11 cellular contexts compared by ENCODE assay signal in the genomic region with DNA sequence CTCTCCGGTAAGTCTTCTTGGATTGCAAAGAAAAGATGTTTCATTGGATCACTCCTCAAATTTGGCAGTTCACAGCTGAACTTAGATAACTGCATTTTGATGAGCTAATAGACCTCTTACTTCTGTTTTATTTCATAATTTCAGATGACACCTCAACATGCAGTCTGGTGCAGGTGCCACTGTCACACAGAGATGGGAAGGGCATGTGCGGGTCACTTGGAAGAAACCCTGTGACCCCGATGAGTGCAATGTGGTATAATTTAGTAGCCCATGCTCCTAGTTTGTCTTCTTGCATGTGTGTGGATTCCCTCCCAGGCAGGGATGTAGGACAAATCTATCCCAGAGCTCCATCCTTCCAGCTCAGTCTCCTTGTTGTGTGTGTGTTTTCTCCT. TPM values are rescaled to one million over a fixed set of nuclear protein-coding genes. Genes with fewer than 3 reads are reported as not detected.
DNase-seq lines count a peak whose midpoint lies in the region; ATAC-seq and TF ChIP-seq lines count a peak whose summit lies in the region.
"Had no signal": no experiment of that assay in that cellular context is flagged by ENCODE, and none has a peak within 500 bp of the region (broad histone marks: within the 10 kb centered on the region; RNA-seq: fewer than 3 reads in every experiment).

No MANE protein-coding gene starts in this region.

- peak overlapping the region; percentile 88 to 98 (median 94) for H3K4me2 ChIP-seq in BLaER1 treated with 17β-estradiol and CSF1 and Interleukin-3, amounts not matched to agents 10 nM and 100 nM
- H3K4me2 ChIP-seq in hepatocyte = no peak overlapping the region

- 89% methylated on average over 3 of the region's 3 CpGs for WGBS in hepatocyte (ENCODE audit: low lambda C conversion rate, missing lambda C conversion rate)

- no peak overlapping the region for H2AFZ ChIP-seq in hepatocyte

- no peaks in the 10 kb centered on the region for H3K79me2 ChIP-seq in hepatocyte

- H3K36me3 Mint-ChIP-seq in type B pancreatic cell = no peaks in the 10 kb centered on the region

- peaks cover 16% of the 10 kb centered on the region for H3K27me3 Mint-ChIP-seq in type B pancreatic cell

- DNase-seq in hepatocyte (ENCODE audit: low spot score) (no peak), type B pancreatic cell (ENCODE audit: extremely low spot score, unreplicated experiment) (no peak), GM10248 (ENCODE audit: extremely low spot score) (no peak)
- DNase-seq: activated gamma-delta T cell, NCI-H526 had no signal

- H3K9me2 ChIP-seq in hepatocyte (replicated peaks; ENCODE audit: insufficient read depth) = no peaks in the 10 kb centered on the region

- peaks cover 12% of the 10 kb centered on the region for H3K4me1 Mint-ChIP-seq in type B pancreatic cell (ENCODE audit: unreplicated experiment)

- TF ChIP-seq CTCF in hepatocyte (IDR thresholded peaks at IDR 0.05; ENCODE audit: poor library complexity) (no peak), type B pancreatic cell (conservative IDR thresholded peaks at IDR 0.05) (no peak), GM10248 (IDR thresholded peaks at IDR 0.05; ENCODE audit: control extremely low read depth, extremely low read depth, low read depth, missing control alignments) (no peak)

- H3K9me3 ChIP-seq in BLaER1 treated with 17β-estradiol and CSF1 and Interleukin-3, amounts not matched to agents 10 nM and 100 nM (replicated peaks in 1 of 11) = peaks cover 0 to 4% (median 0%) of the 10 kb centered on the region in 11 experiments; a peak in 4 of 22 replicates
- H3K9me3 ChIP-seq in hepatocyte (ENCODE audit: low read depth) = no peaks in the 10 kb centered on the region
- H3K9me3 ChIP-seq: thoracic aorta had no signal

- no peaks in the 10 kb centered on the region for H3K27me3 ChIP-seq in BLaER1 treated with 17β-estradiol and CSF1 and Interleukin-3, amounts not matched to agents 10 nM and 100 nM
- no peaks in the 10 kb centered on the region for H3K27me3 ChIP-seq in hepatocyte

- ATAC-seq in GM18868 (IDR thresholded peaks at IDR 0.05; ENCODE audit: unreplicated experiment) (peak; percentile 5), HG03460 (IDR thresholded peaks at IDR 0.05; ENCODE audit: unreplicated experiment) (peak; percentile 10), GM19328 (IDR thresholded peaks at IDR 0.05; ENCODE audit: unreplicated experiment) (no peak), GM19455 (IDR thresholded peaks at IDR 0.05; ENCODE audit: unreplicated experiment) (no peak)

- CTCF ChIA-PET in GM10248 (lab: Yijun Ruan, JAX) = interaction anchor here (0.9 to 2.6 kb wide), 7 partner anchors 9 to 188 kb away, joined by 3 to 13 read pairs (median 4); no protein-coding TSS in a partner anchor

- H3K36me3 ChIP-seq in BLaER1 treated with 17β-estradiol and CSF1 and Interleukin-3, amounts not matched to agents 10 nM and 100 nM = peaks cover 0 to 16% (median 0%) of the 10 kb centered on the region in 11 experiments; a peak in 2 of 22 replicates
- no peaks in the 10 kb centered on the region for H3K36me3 ChIP-seq in hepatocyte (replicated peaks; ENCODE audit: insufficient read depth, low read depth)
- H3K36me3 ChIP-seq: thoracic aorta had no signal

- peak overlapping the region; percentile 52 to 86 (median 61) for H3K4me3 ChIP-seq in BLaER1 treated with 17β-estradiol and CSF1 and Interleukin-3, amounts not matched to agents 10 nM and 100 nM
- no peak overlapping the region for H3K4me3 ChIP-seq in hepatocyte

- no peaks in the 10 kb centered on the region for H3K9me3 Mint-ChIP-seq in type B pancreatic cell

- no peaks in the 10 kb centered on the region for H4K20me1 ChIP-seq in BLaER1 treated with 17β-estradiol and CSF1 and Interleukin-3, amounts not matched to agents 10 nM and 100 nM
- no peaks in the 10 kb centered on the region for H4K20me1 ChIP-seq in hepatocyte (ENCODE audit: insufficient read depth, poor library complexity, severe bottlenecking)

- H3K4me3 Mint-ChIP-seq in type B pancreatic cell = no peak overlapping the region

- POLR2A ChIA-PET in GM10248 (lab: Yijun Ruan, JAX) = interaction anchor here (0.8 kb wide), 1 partner anchor 65 kb away, joined by 4 read pairs; no protein-coding TSS in a partner anchor

- H3K9ac ChIP-seq in BLaER1 treated with 17β-estradiol and CSF1 and Interleukin-3, amounts not matched to agents 10 nM and 100 nM = peak overlapping the region; percentile 50 to 84 (median 72); a peak in 20 of 22 replicates

- peaks cover 77 to 100% (median 96%) of the 10 kb centered on the region in 10 experiments for H3K4me1 ChIP-seq in BLaER1 treated with 17β-estradiol and CSF1 and Interleukin-3, amounts not matched to agents 10 nM and 100 nM
- peaks cover 43% of the 10 kb centered on the region for H3K4me1 ChIP-seq in hepatocyte (ENCODE audit: insufficient read depth)

- H3K27ac ChIP-seq in BLaER1 treated with 17β-estradiol and CSF1 and Interleukin-3, amounts not matched to agents 10 nM and 100 nM = peak overlapping the region; percentile 45 to 79 (median 74); a peak in 21 of 22 replicates
- H3K27ac ChIP-seq in hepatocyte = peak overlapping the region; percentile 80
- H3K27ac ChIP-seq: thoracic aorta had no signal

- H3K27ac Mint-ChIP-seq in type B pancreatic cell = no peak overlapping the region

RNA-seq across cellular contexts. Expression of a gene that starts 0.5 kb away (rescaled TPM):
- total RNA-seq in hepatocyte (0.20 and 1.2 TPM in 2 replicates), type B pancreatic cell (ENCODE audit: low replicate concordance) (not detected in 2 replicates)
- 2.1 and 2.3 TPM in 2 replicates for polyA plus RNA-seq in hepatocyte

Comparison
In these comparisons a context has a peak if more than half of its experiments do, and no peak if none do; other contexts are left out.
1. ATAC-seq: peak in GM18868 (single experiment) and HG03460 (single experiment); none in GM19328 (single experiment) and GM19455 (single experiment).